Comparison of ENCODE assay signal across 29 cellular contexts in the genomic region with DNA sequence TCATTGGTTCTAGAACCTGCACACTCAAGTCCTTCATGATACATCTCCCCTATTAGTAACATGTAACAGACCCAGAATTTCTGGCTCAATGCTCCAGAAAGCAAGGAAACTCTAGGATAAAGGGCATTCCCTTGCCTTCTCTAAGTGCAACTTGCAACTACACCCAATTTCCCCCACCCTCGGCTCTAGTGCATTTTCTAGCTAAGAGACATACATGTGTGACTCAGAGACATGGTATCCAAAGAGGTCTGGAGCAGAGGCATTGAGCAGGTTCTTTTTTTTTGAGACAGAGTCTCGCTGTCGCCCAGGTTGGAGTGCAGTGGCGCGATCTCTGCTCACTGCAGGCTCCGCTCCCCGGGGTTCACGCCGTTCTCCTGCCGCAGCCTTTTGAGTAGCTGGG.
"Had no signal": no experiment of that assay in that cellular context is flagged by ENCODE, and none has a peak within 500 bp of the region (broad histone marks: within the 10 kb centered on the region; RNA-seq: fewer than 3 reads in every experiment).

No MANE protein-coding gene starts in this region.

- H3K9me3 Mint-ChIP-seq: activated T-cell treated with anti-CD3 and anti-CD28 coated beads, Interleukin-2, amount 50 U/mL, for 72 hours; dendritic cell treated with granulocyte-macrophage colony-stimulating factor and Interleukin-4, amounts not matched to agents 40 ng/mL and 50 ng/mL, for 4 days; endodermal cell; naive thymus-derived CD4-positive, alpha-beta T cell; stimulated activated naive B cell treated with anti-CD40 and anti-IgM and Interleukin-4, amounts not matched to agents 10 μg/mL and 1 μg/mL and 100 μg/mL, for 72 hours; T-helper 2 cell treated with Interferon-gamma antibody and Interleukin-4, amounts not matched to agents 5 μg/mL and 100 μg/mL, for 36 hours had no signal

- H2AFZ ChIP-seq: parathyroid adenoma had no signal

- H3K79me2 ChIP-seq: parathyroid adenoma had no signal

- H3K27me3 Mint-ChIP-seq: activated naive CD8-positive, alpha-beta T cell; naive thymus-derived CD4-positive, alpha-beta T cell; stimulated activated naive B cell treated with anti-CD40 and anti-IgM and Interleukin-4, amounts not matched to agents 10 μg/mL and 1 μg/mL and 100 μg/mL, for 72 hours had no signal

- H3K27ac ChIP-seq: adrenal gland, parathyroid adenoma, psoas muscle, stomach, thyroid gland had no signal

- H3K9ac ChIP-seq: parathyroid adenoma had no signal

- H3K36me3 ChIP-seq: adrenal gland, stomach, thyroid gland had no signal

- H3K9me3 ChIP-seq: adrenal gland, psoas muscle, stomach, thyroid gland had no signal

- H3K4me2 ChIP-seq: smooth muscle cell had no signal

- FAIRE-seq: islet of Langerhans had no signal

- ATAC-seq: activated CD4-positive, alpha-beta T cell treated with anti-CD3 and anti-CD28 coated beads for 36 hours; activated CD8-positive, alpha-beta memory T cell treated with anti-CD3 and anti-CD28 coated beads, Interleukin-2, amount 10 ng/mL, durations not matched to agents 7 days and 5 days; activated CD8-positive, alpha-beta T cell treated with anti-CD3 and anti-CD28 coated beads, Interleukin-2, amount 10 ng/mL, durations not matched to agents 7 days and 5 days; activated T-cell treated with anti-CD3 and anti-CD28 coated beads, Interleukin-2, amount 50 U/mL, for 72 hours; esophagus mucosa; left cardiac atrium; naive thymus-derived CD4-positive, alpha-beta T cell; psoas muscle; stimulated activated naive B cell treated with anti-CD40 and anti-IgM and Interleukin-4, amounts not matched to agents 10 μg/mL and 1 μg/mL and 100 μg/mL, for 72 hours had no signal

- H3K4me1 ChIP-seq: adrenal gland, parathyroid adenoma, psoas muscle, stomach, thyroid gland had no signal

- H3K4me1 Mint-ChIP-seq: activated CD4-positive, alpha-beta T cell treated with anti-CD3 and anti-CD28 coated beads for 36 hours had no signal

- H3K4me3 ChIP-seq: adrenal gland, psoas muscle, smooth muscle cell, stomach, thyroid gland had no signal

- H3K36me3 Mint-ChIP-seq: activated CD8-positive, alpha-beta memory T cell treated with anti-CD3 and anti-CD28 coated beads, Interleukin-2, amount 10 ng/mL, durations not matched to agents 7 days and 5 days; activated naive CD8-positive, alpha-beta T cell; naive thymus-derived CD4-positive, alpha-beta T cell; stimulated activated naive B cell treated with anti-CD40 and anti-IgM and Interleukin-4, amounts not matched to agents 10 μg/mL and 1 μg/mL and 100 μg/mL, for 72 hours had no signal

- H3K4me3 Mint-ChIP-seq: activated CD4-positive, alpha-beta T cell treated with anti-CD3 and anti-CD28 coated beads for 36 hours; activated CD8-positive, alpha-beta memory T cell treated with anti-CD3 and anti-CD28 coated beads, Interleukin-2, amount 10 ng/mL, durations not matched to agents 7 days and 5 days; activated CD8-positive, alpha-beta T cell treated with anti-CD3 and anti-CD28 coated beads, Interleukin-2, amount 10 ng/mL, durations not matched to agents 7 days and 5 days; activated naive CD8-positive, alpha-beta T cell; activated T-cell treated with anti-CD3 and anti-CD28 coated beads, Interleukin-2, amount 50 U/mL, for 72 hours; dendritic cell treated with granulocyte-macrophage colony-stimulating factor and Interleukin-4, amounts not matched to agents 40 ng/mL and 50 ng/mL, for 4 days; endodermal cell; naive thymus-derived CD4-positive, alpha-beta T cell; neural crest cell; stimulated activated naive B cell treated with anti-CD40 and anti-IgM and Interleukin-4, amounts not matched to agents 10 μg/mL and 1 μg/mL and 100 μg/mL, for 72 hours; T-helper 2 cell treated with Interferon-gamma antibody and Interleukin-4, amounts not matched to agents 5 μg/mL and 100 μg/mL, for 36 hours had no signal

- H3K27me3 ChIP-seq: adrenal gland, stomach, thyroid gland had no signal

- DNase-seq: activated CD4-positive, alpha-beta T cell treated with anti-CD3 and anti-CD28 coated beads for 36 hours; activated CD4-positive, CD25-positive, alpha-beta regulatory T cell; activated CD8-positive, alpha-beta memory T cell treated with anti-CD3 and anti-CD28 coated beads, Interleukin-2, amount 10 ng/mL, durations not matched to agents 7 days and 5 days; activated CD8-positive, alpha-beta T cell treated with anti-CD3 and anti-CD28 coated beads, Interleukin-2, amount 10 ng/mL, durations not matched to agents 7 days and 5 days; activated naive CD4-positive, alpha-beta T cell treated with Interleukin-2 at 50 U/mL for 16 hours; activated T-cell treated with anti-CD3 and anti-CD28 coated beads, Interleukin-2, amount 50 U/mL, for 72 hours; adrenal gland; aorta; central memory CD4-positive, alpha-beta T cell; endodermal cell; foreskin melanocyte; left cardiac atrium; mammary epithelial cell; naive thymus-derived CD4-positive, alpha-beta T cell; nucleus accumbens; psoas muscle; stimulated activated CD4-positive, alpha-beta T cell treated with anti-CD3 and anti-CD28 coated beads, Interleukin-1b, Interleukin-23, amount 100 ng/mL, for 48 hours; stimulated activated naive B cell treated with anti-CD40 and anti-IgM and Interleukin-4, amounts not matched to agents 10 μg/mL and 1 μg/mL and 100 μg/mL, for 72 hours; stomach; T-helper 1 cell; thyroid gland had no signal

- H3K27ac Mint-ChIP-seq: activated CD4-positive, alpha-beta T cell treated with anti-CD3 and anti-CD28 coated beads for 36 hours; activated CD8-positive, alpha-beta memory T cell treated with anti-CD3 and anti-CD28 coated beads, Interleukin-2, amount 10 ng/mL, durations not matched to agents 7 days and 5 days; activated CD8-positive, alpha-beta T cell treated with anti-CD3 and anti-CD28 coated beads, Interleukin-2, amount 10 ng/mL, durations not matched to agents 7 days and 5 days; activated naive CD8-positive, alpha-beta T cell; activated T-cell treated with anti-CD3 and anti-CD28 coated beads, Interleukin-2, amount 50 U/mL, for 72 hours; dendritic cell treated with granulocyte-macrophage colony-stimulating factor and Interleukin-4, amounts not matched to agents 40 ng/mL and 50 ng/mL, for 4 days; endodermal cell; naive thymus-derived CD4-positive, alpha-beta T cell; stimulated activated naive B cell treated with anti-CD40 and anti-IgM and Interleukin-4, amounts not matched to agents 10 μg/mL and 1 μg/mL and 100 μg/mL, for 72 hours; T-helper 2 cell treated with Interferon-gamma antibody and Interleukin-4, amounts not matched to agents 5 μg/mL and 100 μg/mL, for 36 hours had no signal
